In genomic region chrX:129957241-129958099, GRCh38 we compare ENCODE assay signal across 8 cellular contexts. TPM values are rescaled to one million over a fixed set of nuclear protein-coding genes. Genes with fewer than 3 reads are reported as not detected.
DNase-seq lines count a peak whose midpoint lies in the region; ATAC-seq and TF ChIP-seq lines count a peak whose summit lies in the region.

No MANE protein-coding gene starts in this region.

- H3K4me3 ChIP-seq in Peyer's patch (peak overlapping the region; percentile 32 to 55 (median 46)), iPS-15b (ENCODE audit: low read depth, low read length) (peak overlapping the region; percentile 63), skin epidermis (peak overlapping the region; percentile 27 to 41 (median 29))

- TF ChIP-seq CTCF in Peyer's patch (IDR thresholded peaks at IDR 0.05): no peak

- peak overlapping the region; percentile 63 to 74 (median 72) for H3K27ac ChIP-seq in Peyer's patch
- peak overlapping the region in 17 of 21 experiments; percentile 2 to 81 (median 54) for H3K27ac ChIP-seq in skin epidermis

- no peak for TF ChIP-seq POLR2A in Peyer's patch (IDR thresholded peaks at IDR 0.05)

- ATAC-seq in GM19397 (IDR thresholded peaks at IDR 0.05; ENCODE audit: unreplicated experiment) (peak; percentile 71), HG03457 (IDR thresholded peaks at IDR 0.05; ENCODE audit: unreplicated experiment) (peak; percentile 49)

- H3K4me1 ChIP-seq in Peyer's patch (peaks cover 0 to 3% (median 0%) of the 10 kb centered on the region in 4 donors), iPS-15b (ENCODE audit: control insufficient read depth, insufficient read depth, low read length) (peaks cover 25% of the 10 kb centered on the region)

- H3K36me3 ChIP-seq in Peyer's patch: no peaks in the 10 kb centered on the region
- no peaks in the 10 kb centered on the region for H3K36me3 ChIP-seq in iPS-15b (ENCODE audit: control insufficient read depth, insufficient read depth, low read length)

- no peak overlapping the region for H3K9ac ChIP-seq in iPS-15b (ENCODE audit: low read depth, low read length)

- DNase-seq in DMS53 treated with DMSO at 0.1 percent for 48 hours (lab: John Stamatoyannopoulos, UW; ENCODE audit: unreplicated experiment): peak; percentile 73
- DNase-seq in Peyer's patch: peak; percentile 69 to 88 (median 74)
- peak in 31 of 56 donors; percentile 0 to 56 (median 11) for DNase-seq in amygdala (lab: John Stamatoyannopoulos, UW)
- no peak for DNase-seq in GM19240 (ENCODE audit: insufficient read length, low spot score)

- H3K27me3 ChIP-seq in Peyer's patch (no peaks in the 10 kb centered on the region), iPS-15b (ENCODE audit: control insufficient read depth, insufficient read depth, low read length) (peaks cover 82% of the 10 kb centered on the region)

- H3K9me3 ChIP-seq in Peyer's patch: peaks cover 0 to 3% (median 0%) of the 10 kb centered on the region in 4 donors
- no peaks in the 10 kb centered on the region for H3K9me3 ChIP-seq in iPS-15b (ENCODE audit: control insufficient read depth, insufficient read depth, low read length)

RNA-seq across cellular contexts. Expression of gene BCORL1, which starts 25.0 kb away (rescaled TPM):
- total RNA-seq in Peyer's patch: 10 to 100 TPM in 3 of 4 donors, 1 to 10 TPM in 1; 7.4 to 16.5 (median 11.5) TPM

RNA-seq across cellular contexts. Expression of gene UTP14A, which starts 51.5 kb away (rescaled TPM):
- total RNA-seq in Peyer's patch: 10 to 100 TPM in 3 of 4 donors, 1 to 10 TPM in 1; 8.6 to 46.2 (median 11.2) TPM
